ENCODE assay signal across 17 cellular contexts in the genomic region with DNA sequence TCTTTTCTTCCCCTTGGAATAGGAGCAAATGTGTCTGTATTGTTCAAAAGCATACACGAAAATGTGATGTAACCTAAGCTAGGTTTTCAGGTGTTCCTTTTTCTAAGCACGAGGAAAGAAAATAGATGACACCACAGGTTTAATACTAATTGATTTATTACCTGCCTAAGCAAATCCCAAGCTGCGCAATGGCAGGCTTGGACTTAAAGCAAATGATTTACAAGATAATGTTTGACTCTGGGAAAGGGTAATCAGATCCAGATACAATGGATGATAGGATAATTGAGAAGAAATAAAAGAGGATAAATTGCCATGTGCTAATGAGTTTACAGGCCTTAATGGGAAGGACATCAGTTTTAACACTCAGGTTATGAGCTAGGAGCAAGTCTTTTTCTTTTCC.
DNase-seq lines count a peak whose midpoint lies in the region; ATAC-seq, FAIRE-seq and TF ChIP-seq lines count a peak whose summit lies in the region.
"Had no signal": no experiment of that assay in that cellular context is flagged by ENCODE, and none has a peak within 500 bp of the region (broad histone marks: within the 10 kb centered on the region; RNA-seq: fewer than 3 reads in every experiment).

No MANE protein-coding gene starts in this region.

- no peak overlapping the region for H3K27ac ChIP-seq in pancreas
- H3K27ac ChIP-seq: RWPE1 had no signal

- peaks cover 0 to 8% (median 6%) of the 10 kb centered on the region in 3 donors for H3K4me1 ChIP-seq in pancreas

- WGBS in pancreas, 2 donors = 50 to 59% methylated on average over 3 of the region's 3 CpGs

- peak; percentile 88 for FAIRE-seq in D721Med (lab: Jason Lieb, UNC)
- no peak for FAIRE-seq in GM12891 (lab: Jason Lieb, UNC)
- no peak for FAIRE-seq in pancreas (lab: Jason Lieb, UNC)

- TF ChIP-seq CTCF in D721Med (IDR thresholded peaks at IDR 0.05; ENCODE audit: insufficient read depth, missing control alignments) = no peak
- TF ChIP-seq CTCF in pancreas (IDR thresholded peaks at IDR 0.05) = no peak

- H3K9me3 ChIP-seq in pancreas = no peaks in the 10 kb centered on the region
- H3K9me3 ChIP-seq: Caco-2 had no signal

- H3K27me3 ChIP-seq in pancreas = no peaks in the 10 kb centered on the region

- intact Hi-C loops in pancreas (cut with DNase I) = no loop called here

- TF ChIP-seq POLR2A in GM12891 (IDR thresholded peaks at IDR 0.05; ENCODE audit: low read depth, low read length) = no peak

- H3K36me3 ChIP-seq in pancreas = no peaks in the 10 kb centered on the region

- DNase-seq in D721Med (ENCODE audit: insufficient read length, low spot score) (no peak), NCI-H1105 (lab: John Stamatoyannopoulos, UW) (peak; percentile 31), NCI-H524 treated with DMSO at 0.1 percent for 48 hours (lab: John Stamatoyannopoulos, UW) (peak; percentile 56), GM12891 (ENCODE audit: insufficient read length, low spot score) (no peak), pancreas (no peak), T-helper 9 cell (no peak)
- DNase-seq: ACHN, AML-193, H9, IMR-90, NCI-H146, NCI-H2171, NCI-H446 treated with DMSO at 0.1 percent for 48 hours, PC-3 had no signal

- ATAC-seq in esophagus mucosa = peak; percentile 24
- no peak for ATAC-seq in pancreas
- ATAC-seq: PC-3 had no signal

- H3K4me3 ChIP-seq in pancreas = no peak overlapping the region

TF ChIP-seq in GM12891, 5 proteins besides CTCF, POLR2A, EP300 and RAD21:
- TF ChIP-seq TAF1 (IDR thresholded peaks at IDR 0.05; ENCODE audit: low read depth, low read length) (no peak), PAX5 (IDR thresholded peaks at IDR 0.05; ENCODE audit: insufficient read depth, low read length, severe bottlenecking) (no peak), POU2F2 (IDR thresholded peaks at IDR 0.05; ENCODE audit: low read depth, low read length) (no peak), POLR2AphosphoS5 (IDR thresholded peaks at IDR 0.05; ENCODE audit: low read depth, low read length) (no peak), SPI1 (IDR thresholded peaks at IDR 0.05; ENCODE audit: low read depth, low read length) (no peak)

Comparison
In these comparisons a context has a peak if more than half of its experiments do, and no peak if none do; other contexts are left out.
1. DNase-seq: peak in NCI-H1105 (single experiment) and NCI-H524 treated with DMSO at 0.1 percent for 48 hours (single experiment); none in D721Med (single experiment), GM12891 (single experiment), pancreas (0 of 6) and T-helper 9 cell (single experiment).